10 cellular contexts compared by ENCODE assay signal in the genomic region with DNA sequence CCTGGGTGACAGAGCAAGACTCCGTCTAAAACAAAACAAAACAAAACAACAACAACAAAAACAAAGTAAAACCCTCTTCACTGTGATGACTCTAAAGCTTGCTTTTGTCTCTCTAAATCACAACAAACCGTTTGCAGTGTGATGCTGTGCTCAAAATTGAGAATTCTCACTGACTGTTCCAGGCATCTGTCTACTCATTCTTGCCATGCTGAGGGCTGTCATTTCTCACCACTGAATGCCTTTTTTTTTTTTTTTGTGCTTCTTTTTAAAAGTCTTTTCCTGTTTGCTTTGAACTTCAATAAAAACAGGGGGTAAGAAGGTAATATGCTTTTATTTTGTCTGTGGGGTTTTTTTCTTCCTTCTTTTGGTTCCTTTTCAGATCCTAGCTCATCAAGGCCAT. TPM values are rescaled to one million over a fixed set of nuclear protein-coding genes. Genes with fewer than 3 reads are reported as not detected.
DNase-seq lines count a peak whose midpoint lies in the region; ATAC-seq and TF ChIP-seq lines count a peak whose summit lies in the region.
"Had no signal": no experiment of that assay in that cellular context is flagged by ENCODE, and none has a peak within 500 bp of the region (broad histone marks: within the 10 kb centered on the region; RNA-seq: fewer than 3 reads in every experiment).

No MANE protein-coding gene starts in this region.

- H3K4me1 ChIP-seq in mesodermal cell (ENCODE audit: control insufficient read depth, insufficient read depth, low read length, poor library complexity, severe bottlenecking), result peaks cover 12% of the 10 kb centered on the region

- 81 to 82% methylated on average over 1 of the region's 2 CpGs for WGBS in mesodermal cell (ENCODE audit: insufficient coverage in 2 of 2), 2 experiments

- no peaks in the 10 kb centered on the region for H3K36me3 ChIP-seq in mesodermal cell (ENCODE audit: control insufficient read depth, insufficient read depth, low read length)

- H3K27ac ChIP-seq in mesodermal cell (ENCODE audit: low read depth, low read length, severe bottlenecking) (peak overlapping the region; percentile 60), dorsolateral prefrontal cortex (peak overlapping the region in 15 of 59 donors; percentile 6 to 55 (median 22))

- no peaks in the 10 kb centered on the region for H3K27me3 ChIP-seq in dorsolateral prefrontal cortex

- ATAC-seq in GM21529 (IDR thresholded peaks at IDR 0.05; ENCODE audit: unreplicated experiment), result peak; percentile 29
- peak; percentile 75 for ATAC-seq in activated CD8-positive, alpha-beta T cell treated with anti-CD3 and anti-CD28 coated beads, Interleukin-2, amount 10 ng/mL, durations not matched to agents 7 days and 5 days
- ATAC-seq in HG03439 (IDR thresholded peaks at IDR 0.05; ENCODE audit: unreplicated experiment), result no peak
- no peak for ATAC-seq in GM21825 (IDR thresholded peaks at IDR 0.05; ENCODE audit: unreplicated experiment)
- ATAC-seq: HepG2 had no signal

- POLR2A ChIA-PET in activated CD8-positive, alpha-beta T cell treated with anti-CD3 and anti-CD28 coated beads, Interleukin-2, amount 10 ng/mL, durations not matched to agents 7 days and 5 days (lab: Charles Lee), result interaction anchor here (0.7 to 2.4 kb wide), 3 partner anchors 10 to 32 kb away, joined by 3 to 35 read pairs (median 4); partner anchors contain the start of gene FAS

- H3K4me3 Mint-ChIP-seq in activated CD8-positive, alpha-beta T cell treated with anti-CD3 and anti-CD28 coated beads, Interleukin-2, amount 10 ng/mL, durations not matched to agents 7 days and 5 days, result peak overlapping the region; percentile 59

- H3K4me3 ChIP-seq in mesodermal cell (ENCODE audit: extremely low read depth, insufficient read depth, low read length, poor library complexity, severe bottlenecking) (no peak overlapping the region), dorsolateral prefrontal cortex (peak overlapping the region in 7 of 59 donors; percentile 2 to 26 (median 17))

- H3K36me3 Mint-ChIP-seq in activated CD8-positive, alpha-beta T cell treated with anti-CD3 and anti-CD28 coated beads, Interleukin-2, amount 10 ng/mL, durations not matched to agents 7 days and 5 days (ENCODE audit: low read depth), result peaks cover 48% of the 10 kb centered on the region

- no peaks in the 10 kb centered on the region for H3K27me3 Mint-ChIP-seq in activated CD8-positive, alpha-beta T cell treated with anti-CD3 and anti-CD28 coated beads, Interleukin-2, amount 10 ng/mL, durations not matched to agents 7 days and 5 days (ENCODE audit: low read depth)

- peaks cover 67% of the 10 kb centered on the region for H3K4me1 Mint-ChIP-seq in activated CD8-positive, alpha-beta T cell treated with anti-CD3 and anti-CD28 coated beads, Interleukin-2, amount 10 ng/mL, durations not matched to agents 7 days and 5 days (ENCODE audit: low read depth)

- no peak for TF ChIP-seq CTCF in dorsolateral prefrontal cortex (IDR thresholded peaks at IDR 0.05 in 54 of 56, conservative IDR thresholded peaks at IDR 0.05 in 2 of 56; ENCODE audit: low read depth in 1 of 56, partially characterized antibody in 56 of 56)

- H3K9me3 Mint-ChIP-seq in activated CD8-positive, alpha-beta T cell treated with anti-CD3 and anti-CD28 coated beads, Interleukin-2, amount 10 ng/mL, durations not matched to agents 7 days and 5 days (ENCODE audit: insufficient read depth), result no peaks in the 10 kb centered on the region

- DNase-seq in AG08395 (ENCODE audit: low spot score) (peak; percentile 6), dorsolateral prefrontal cortex (no peak), GOT3 (lab: John Stamatoyannopoulos, UW) (no peak)
- peak; percentile 52 for DNase-seq in activated CD8-positive, alpha-beta T cell treated with anti-CD3 and anti-CD28 coated beads, Interleukin-2, amount 10 ng/mL, durations not matched to agents 7 days and 5 days
- DNase-seq: OCI-M1 had no signal

- H3K9me3 ChIP-seq in mesodermal cell (ENCODE audit: control insufficient read depth, low read length), result no peaks in the 10 kb centered on the region

- CTCF ChIA-PET in activated CD8-positive, alpha-beta T cell treated with anti-CD3 and anti-CD28 coated beads, Interleukin-2, amount 10 ng/mL, durations not matched to agents 7 days and 5 days (lab: Charles Lee), result interaction anchor here (0.6 to 5.5 kb wide), 14 partner anchors 8 to 311 kb away, joined by 3 to 24 read pairs (median 4); no protein-coding TSS in a partner anchor

- peak overlapping the region; percentile 70 for H3K27ac Mint-ChIP-seq in activated CD8-positive, alpha-beta T cell treated with anti-CD3 and anti-CD28 coated beads, Interleukin-2, amount 10 ng/mL, durations not matched to agents 7 days and 5 days

- intact Hi-C loops in dorsolateral prefrontal cortex (cut with DNase I), result no loop called here

RNA-seq across cellular contexts. Expression of gene FAS, which starts 10.4 kb away (rescaled TPM):
- 10 to 100 TPM; 58.5 to 62.6 TPM for total RNA-seq in activated CD8-positive, alpha-beta T cell treated with anti-CD3 and anti-CD28 coated beads, Interleukin-2, amount 10 ng/mL, durations not matched to agents 7 days and 5 days
- 10.2 TPM for polyA plus RNA-seq in mesodermal cell (2013, experiment 1 of 2)
- 8.8 TPM for polyA plus RNA-seq in mesodermal cell (2013, experiment 2 of 2)
- 10 to 100 TPM in 77 of 120 experiments, 1 to 10 TPM in 43; 3.2 to 28.4 (median 12.1) TPM for total RNA-seq in dorsolateral prefrontal cortex

RNA-seq across cellular contexts. Expression of gene ACTA2, which starts 48.5 kb away (rescaled TPM):
- total RNA-seq in activated CD8-positive, alpha-beta T cell treated with anti-CD3 and anti-CD28 coated beads, Interleukin-2, amount 10 ng/mL, durations not matched to agents 7 days and 5 days, result 10 to 100 TPM; 12.9 to 15.0 TPM
- 247 TPM for polyA plus RNA-seq in mesodermal cell (2013, experiment 1 of 2)
- 188 TPM for polyA plus RNA-seq in mesodermal cell (2013, experiment 2 of 2)
- 100 to 1,000 TPM in 8 of 120 experiments, 10 to 100 TPM in 106, 1 to 10 TPM in 6; 7.4 to 523 (median 26.5) TPM for total RNA-seq in dorsolateral prefrontal cortex

Comparison
In these comparisons a context has a peak if more than half of its experiments do, and no peak if none do; other contexts are left out.
1. DNase-seq: peak in AG08395 (single experiment) and activated CD8-positive, alpha-beta T cell treated with anti-CD3 and anti-CD28 coated beads, Interleukin-2, amount 10 ng/mL, durations not matched to agents 7 days and 5 days (single experiment); none in dorsolateral prefrontal cortex (0 of 10) and GOT3 (single experiment).
2. ATAC-seq: peak in GM21529 (single experiment) and activated CD8-positive, alpha-beta T cell treated with anti-CD3 and anti-CD28 coated beads, Interleukin-2, amount 10 ng/mL, durations not matched to agents 7 days and 5 days (single experiment); none in HG03439 (single experiment) and GM21825 (single experiment).